30 cellular contexts compared by ENCODE assay signal in genomic region chr19:48627865-48628314, GRCh38. TPM values are rescaled to one million over a fixed set of nuclear protein-coding genes. Genes with fewer than 3 reads are reported as not detected.
DNase-seq lines count a peak whose midpoint lies in the region; ATAC-seq, FAIRE-seq and TF ChIP-seq lines count a peak whose summit lies in the region.
"Had no signal": no experiment of that assay in that cellular context is flagged by ENCODE, and none has a peak within 500 bp of the region (broad histone marks: within the 10 kb centered on the region; RNA-seq: fewer than 3 reads in every experiment).

No MANE protein-coding gene starts in this region.

- no peaks in the 10 kb centered on the region for H3K9me3 ChIP-seq in left ventricle myocardium inferior (replicated peaks)
- no peaks in the 10 kb centered on the region for H3K9me3 ChIP-seq in right cardiac atrium (ENCODE audit: control insufficient read depth, low read length)
- H3K9me3 ChIP-seq in gastroesophageal sphincter, result no peaks in the 10 kb centered on the region
- no peaks in the 10 kb centered on the region for H3K9me3 ChIP-seq in ovary
- H3K9me3 ChIP-seq: right atrium auricular region, SJCRH30, tibial nerve had no signal

- H3K4me1 ChIP-seq in left ventricle myocardium inferior (peaks cover 61% of the 10 kb centered on the region), right cardiac atrium (ENCODE audit: control insufficient read depth, insufficient read depth, low read length) (peaks cover 2% of the 10 kb centered on the region), gastroesophageal sphincter (peaks cover 0 to 72% (median 31%) of the 10 kb centered on the region in 3 donors), ovary (ENCODE audit: insufficient read depth) (peaks cover 16% of the 10 kb centered on the region)

- POLR2A ChIA-PET in HEK293T (lab: Yijun Ruan, JAX), result interaction anchor here (1.5 to 1.7 kb wide), 2 partner anchors 9 to 18 kb away, joined by 5 to 13 read pairs; partner anchors contain the start of genes CA11, RPL18 and SPHK2

- intact Hi-C loops in left ventricle myocardium inferior (cut with micrococcal nuclease) (no loop called here), right cardiac atrium (cut with DNase I) (no loop called here), ovary (cut with DNase I) (no loop called here)

- TF ChIP-seq EP300 in gastroesophageal sphincter (IDR thresholded peaks at IDR 0.05) (no peak), ovary (IDR thresholded peaks at IDR 0.05) (no peak)

- TF ChIP-seq POLR2A in gastroesophageal sphincter (IDR thresholded peaks at IDR 0.05) (peak in 1 of 2 donors; percentile 14), ovary (IDR thresholded peaks at IDR 0.05) (no peak), H54 (IDR thresholded peaks at IDR 0.05; ENCODE audit: low read depth, low read length) (no peak)

- H3K27ac ChIP-seq in left ventricle myocardium inferior (replicated peaks) (peak overlapping the region; percentile 98), right cardiac atrium (ENCODE audit: low read length) (no peak overlapping the region), gastroesophageal sphincter (peak overlapping the region in 3 of 4 donors; percentile 7 to 98 (median 92)), ovary (peak overlapping the region in 1 of 2 donors; percentile 25)
- H3K27ac ChIP-seq: right atrium auricular region, SJCRH30 had no signal

- CTCF ChIA-PET in HEK293T (lab: Yijun Ruan, JAX), result no interaction called here

- TF ChIP-seq CTCF in left ventricle myocardium inferior (IDR thresholded peaks at IDR 0.05; ENCODE audit: borderline replicate concordance), result no peak
- no peak for TF ChIP-seq CTCF in gastroesophageal sphincter (IDR thresholded peaks at IDR 0.05)
- no peak for TF ChIP-seq CTCF in ovary (IDR thresholded peaks at IDR 0.05)

- no peak for DNase-seq in left ventricle myocardium inferior
- no peak for DNase-seq in right cardiac atrium
- DNase-seq in ovary, result peak in 3 of 5 donors; percentile 36 to 44 (median 40)
- DNase-seq in H54 (ENCODE audit: insufficient read length, low spot score), result no peak
- no peak for DNase-seq in SHP77 treated with DMSO at 0.1 percent for 48 hours (lab: John Stamatoyannopoulos, UW)
- no peak for DNase-seq in HEK293T (ENCODE audit: extremely low spot score)
- DNase-seq: activated CD4-positive, alpha-beta memory T cell treated with anti-CD3 and anti-CD28 coated beads, Interleukin-2, amount 10 ng/mL, durations not matched to agents 7 days and 5 days; activated CD4-positive, CD25-positive, alpha-beta regulatory T cell treated with anti-CD3 and anti-CD28 coated beads, Interleukin-2, amount 50 U/mL, for 72 hours; activated naive CD4-positive, alpha-beta T cell treated with anti-CD3 and anti-CD28 coated beads for 36 hours; activated T-cell treated with anti-CD3 and anti-CD28 coated beads, Interleukin-2, amount 50 U/mL, for 1 hour; naive B cell; NCI-H1694 treated with DMSO at 0.1 percent for 48 hours; NCI-H2171; NCI-H524; PC-3; SJCRH30; stimulated activated CD4-positive, alpha-beta T cell treated with anti-CD3 and anti-CD28 coated beads, Interleukin-4, amount 100 ng/mL, for 4 hours; stimulated activated naive CD8-positive, alpha-beta T cell treated with anti-CD3 and anti-CD28 coated beads, Interleukin-15, amount 100 ng/mL, for 72 hours; T-helper 1 cell had no signal

- H3K36me3 ChIP-seq in left ventricle myocardium inferior (peaks cover 12% of the 10 kb centered on the region), gastroesophageal sphincter (peaks cover 0 to 48% of the 10 kb centered on the region in 2 donors), ovary (no peaks in the 10 kb centered on the region)

- no peak overlapping the region for H3K4me3 ChIP-seq in left ventricle myocardium inferior
- H3K4me3 ChIP-seq in right cardiac atrium (ENCODE audit: low read length), result no peak overlapping the region
- H3K4me3 ChIP-seq in gastroesophageal sphincter, result no peak overlapping the region
- no peak overlapping the region for H3K4me3 ChIP-seq in ovary
- H3K4me3 ChIP-seq: coronary artery, lung, right atrium auricular region, SJCRH30, tibial nerve had no signal

- ATAC-seq in right cardiac atrium, result no peak
- no peak for ATAC-seq in gastroesophageal sphincter
- ATAC-seq in HG03159 (IDR thresholded peaks at IDR 0.05; ENCODE audit: unreplicated experiment), result no peak

- no peaks in the 10 kb centered on the region for H3K27me3 ChIP-seq in left ventricle myocardium inferior (ENCODE audit: low read depth)
- no peaks in the 10 kb centered on the region for H3K27me3 ChIP-seq in right cardiac atrium (ENCODE audit: control insufficient read depth, insufficient read depth)
- H3K27me3 ChIP-seq in gastroesophageal sphincter, result no peaks in the 10 kb centered on the region
- no peaks in the 10 kb centered on the region for H3K27me3 ChIP-seq in ovary
- H3K27me3 ChIP-seq: right atrium auricular region, SJCRH30, tibial nerve had no signal

- FAIRE-seq in H54 (lab: Jason Lieb, UNC), result no peak
- FAIRE-seq: bronchial epithelial cell, G401.6, keratinocyte, TTC549 had no signal

- WGBS in right cardiac atrium, result 80% methylated on average over 17 of the region's 17 CpGs
- no CpG with 5 or more reads among the region's 17 CpGs for WGBS in gastroesophageal sphincter (ENCODE audit: low coverage in 1 of 2), 2 donors
- WGBS in ovary, 3 donors, result 72 to 73% (median 72%) methylated on average over 9 to 17 of the region's 17 CpGs

TF ChIP-seq in HEK293T, 16 proteins besides CTCF, POLR2A, EP300 and RAD21:
- TF ChIP-seq HDGF (IDR thresholded peaks at IDR 0.05; ENCODE audit: borderline replicate concordance) (no peak), BHLHE40 (IDR thresholded peaks at IDR 0.05; ENCODE audit: borderline replicate concordance) (no peak), PKNOX1 (IDR thresholded peaks at IDR 0.05) (no peak), NFRKB (IDR thresholded peaks at IDR 0.05) (no peak), SP1 (IDR thresholded peaks at IDR 0.05) (no peak), L3MBTL2 (conservative IDR thresholded peaks at IDR 0.05) (no peak), ELF4 (IDR thresholded peaks at IDR 0.05) (no peak), CTBP1 (IDR thresholded peaks at IDR 0.05; ENCODE audit: borderline replicate concordance) (no peak), ZNF384 (IDR thresholded peaks at IDR 0.05) (no peak), LEF1 (IDR thresholded peaks at IDR 0.05; ENCODE audit: borderline replicate concordance) (no peak), FOXK2 (IDR thresholded peaks at IDR 0.05) (no peak), SUZ12 (IDR thresholded peaks at IDR 0.05) (no peak), ARNT (IDR thresholded peaks at IDR 0.05) (no peak), FOXA1 (IDR thresholded peaks at IDR 0.05) (no peak), TARDBP (IDR thresholded peaks at IDR 0.05) (no peak), FOXM1 (IDR thresholded peaks at IDR 0.05; ENCODE audit: borderline replicate concordance) (no peak)
TF ChIP-seq in HEK293T: peak in this region for 0.

RNA-seq across cellular contexts. Expression of gene SPHK2, which starts 8.6 kb away (rescaled TPM):
- total RNA-seq in left ventricle myocardium inferior, result 8.0 TPM
- 10 to 100 TPM in 3 of 4 donors, 1 to 10 TPM in 1; 7.3 to 12.7 (median 11.7) TPM for total RNA-seq in right cardiac atrium
- polyA plus RNA-seq in right cardiac atrium, result 11.0 TPM
- total RNA-seq in gastroesophageal sphincter, result 10 to 100 TPM in 3 of 4 donors, 1 to 10 TPM in 1; 7.2 to 17.9 (median 13.7) TPM
- total RNA-seq in ovary, result 10 to 100 TPM; 12.3 to 37.2 (median 27.0) TPM
- polyA plus RNA-seq in ovary, result 10 to 100 TPM in 1 of 2 donors, 1 to 10 TPM in 1; 2.9 to 24.5 TPM

RNA-seq across cellular contexts. Expression of gene RPL18, which starts 8.9 kb away (rescaled TPM):
- 530 TPM for total RNA-seq in left ventricle myocardium inferior
- total RNA-seq in right cardiac atrium, result 100 to 1,000 TPM; 606 to 773 (median 699) TPM
- 965 TPM for polyA plus RNA-seq in right cardiac atrium
- 1,000 to 10,000 TPM; 1,261 to 2,300 (median 1,588) TPM for total RNA-seq in gastroesophageal sphincter
- total RNA-seq in ovary, result 1,000 to 10,000 TPM; 2,699 to 8,435 (median 3,584) TPM
- polyA plus RNA-seq in ovary, result 1,000 to 10,000 TPM; 1,780 to 6,110 TPM

RNA-seq across cellular contexts. Expression of gene DBP, which starts 9.3 kb away (rescaled TPM):
- total RNA-seq in left ventricle myocardium inferior (7.9 TPM), right cardiac atrium (10 to 100 TPM in 3 of 4 donors, 1 to 10 TPM in 1; 2.8 to 16.9 (median 14.7) TPM), gastroesophageal sphincter (10 to 100 TPM in 2 of 4 donors, 1 to 10 TPM in 2; 2.9 to 16.8 (median 8.9) TPM), ovary (10 to 100 TPM; 19.7 to 69.8 (median 34.6) TPM)
- polyA plus RNA-seq in right cardiac atrium (9.5 TPM), ovary (10 to 100 TPM; 19.8 to 29.0 TPM)

RNA-seq across cellular contexts. Expression of gene FAM83E, which starts 13.0 kb away (rescaled TPM):
- total RNA-seq in left ventricle myocardium inferior (not detected), right cardiac atrium (under 1 TPM in 1 of 4 donors, not detected in 3; 0.33 TPM), gastroesophageal sphincter (1 to 10 TPM in 1 of 4 donors, not detected in 3; 1.5 TPM), ovary (1 to 10 TPM in 5 of 7 donors, not detected in 2; 1.1 to 6.9 (median 1.5) TPM)
- polyA plus RNA-seq in right cardiac atrium (0.20 TPM), ovary (under 1 TPM in 1 of 2 donors, not detected in 1; 0.16 TPM)
- total RNA-seq: right atrium auricular region, tibial nerve had no signal
- polyA plus RNA-seq: fibroblast of lung had no signal

RNA-seq across cellular contexts. Expression of gene CA11, which starts 18.1 kb away (rescaled TPM):
- total RNA-seq in left ventricle myocardium inferior (4.5 TPM), right cardiac atrium (10 to 100 TPM in 3 of 4 donors, 1 to 10 TPM in 1; 8.6 to 16.5 (median 13.2) TPM), gastroesophageal sphincter (10 to 100 TPM in 3 of 4 donors, 1 to 10 TPM in 1; 10.0 to 28.5 (median 12.5) TPM), ovary (10 to 100 TPM; 14.9 to 52.5 (median 40.8) TPM)
- polyA plus RNA-seq in right cardiac atrium (16.6 TPM), ovary (10 to 100 TPM; 43.1 to 53.1 TPM)

Comparison
In these comparisons a context has a peak if more than half of its experiments do, and no peak if none do; other contexts are left out.
1. DNase-seq: peak in ovary (3 of 5); none in left ventricle myocardium inferior (single experiment), right cardiac atrium (0 of 3), H54 (single experiment), SHP77 treated with DMSO at 0.1 percent for 48 hours (single experiment) and HEK293T (single experiment).